In the genomic region with DNA sequence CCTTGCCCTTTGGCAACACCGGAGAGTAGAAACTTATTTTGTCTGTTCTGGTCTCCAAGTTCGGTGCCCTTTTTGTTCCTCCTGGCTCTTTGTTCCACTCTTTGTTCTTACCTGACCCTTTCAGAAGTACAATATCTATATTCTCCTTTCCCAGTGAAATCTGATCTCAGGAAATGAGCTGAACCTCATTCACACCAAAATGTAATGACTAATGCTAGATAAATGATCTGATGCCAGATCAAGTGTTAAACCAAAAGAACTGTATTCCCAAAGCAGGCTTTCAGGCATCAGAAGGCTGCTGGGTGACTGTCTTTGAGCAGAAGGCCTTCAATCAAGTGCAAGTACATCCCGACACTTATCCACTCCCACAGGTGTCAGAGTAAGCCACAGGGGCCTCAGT, we compare ENCODE assay signal across 1 cellular context.
A peak's percentile ranks its signal among the peaks of the same experiment; 100 is the strongest.
TF ChIP-seq lines count a peak whose summit lies in the region.

No MANE protein-coding gene starts in this region.

TF ChIP-seq in endothelial cell of umbilical vein, 7 proteins besides CTCF, POLR2A, EP300 and RAD21:
- TF ChIP-seq EZH2 (IDR thresholded peaks at IDR 0.05; ENCODE audit: borderline replicate concordance, low read depth, low read length, severe bottlenecking) = no peak
- TF ChIP-seq JUN (IDR thresholded peaks at IDR 0.05; ENCODE audit: borderline replicate concordance, insufficient read depth, insufficient read length, low read depth) = peak; percentile 55
- TF ChIP-seq, protein P1, sequence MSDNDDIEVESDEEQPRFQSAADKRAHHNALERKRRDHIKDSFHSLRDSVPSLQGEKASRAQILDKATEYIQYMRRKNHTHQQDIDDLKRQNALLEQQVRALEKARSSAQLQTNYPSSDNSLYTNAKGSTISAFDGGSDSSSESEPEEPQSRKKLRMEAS (IDR thresholded peaks at IDR 0.05; ENCODE audit: insufficient read depth, insufficient read length) = no peak
- no peak for TF ChIP-seq MYC (IDR thresholded peaks at IDR 0.05; ENCODE audit: low read depth, low read length)
- no peak for TF ChIP-seq POLR2AphosphoS5 (IDR thresholded peaks at IDR 0.05; ENCODE audit: insufficient read depth, low read depth, low read length)
- peak; percentile 58 for TF ChIP-seq FOS (IDR thresholded peaks at IDR 0.05; ENCODE audit: borderline replicate concordance, insufficient read depth, low read length)
- peak; percentile 90 for TF ChIP-seq GATA2 (IDR thresholded peaks at IDR 0.05; ENCODE audit: insufficient read depth, insufficient read length, low read depth, low read length)
